Comparison of ENCODE assay signal across 15 cellular contexts in genomic region chr5:151628112-151628823, GRCh38. TPM values are rescaled to one million over a fixed set of nuclear protein-coding genes. Genes with fewer than 3 reads are reported as not detected.
DNase-seq lines count a peak whose midpoint lies in the region; ATAC-seq and TF ChIP-seq lines count a peak whose summit lies in the region.
"Had no signal": no experiment of that assay in that cellular context is flagged by ENCODE, and none has a peak within 500 bp of the region (broad histone marks: within the 10 kb centered on the region; RNA-seq: fewer than 3 reads in every experiment).

No MANE protein-coding gene starts in this region.

- peak in 6 of 8 donors; percentile 10 to 50 (median 30) for ATAC-seq in heart right ventricle
- ATAC-seq: activated T-cell treated with anti-CD3 and anti-CD28 coated beads, Interleukin-2, amount 50 U/mL, for 72 hours had no signal

- no peak for TF ChIP-seq CTCF in MCF 10A (IDR thresholded peaks at IDR 0.05; ENCODE audit: unreplicated experiment)
- no peak for TF ChIP-seq CTCF in heart right ventricle (IDR thresholded peaks at IDR 0.05)

- no peak overlapping the region for H3K4me3 ChIP-seq in heart right ventricle
- H3K4me3 ChIP-seq in skin epidermis = no peak overlapping the region

- POLR2A ChIA-PET in MCF 10A (lab: Yijun Ruan, JAX) = interaction anchor here (0.6 to 25.1 kb wide), 10 partner anchors 3 to 895 kb away, joined by 3 to 535 read pairs (median 5); no protein-coding TSS in a partner anchor

- intact Hi-C loops in MCF 10A (cut with micrococcal nuclease) (no loop called here), heart right ventricle (cut with DNase I) (no loop called here)

- H3K27ac Mint-ChIP-seq in MCF 10A (ENCODE audit: low read depth, unreplicated experiment) = peak overlapping the region; percentile 50
- no peak overlapping the region for H3K27ac Mint-ChIP-seq in activated naive CD4-positive, alpha-beta T cell treated with anti-CD3 and anti-CD28 coated beads, Interleukin-2, amount 10 ng/mL, durations not matched to agents 7 days and 5 days
- H3K27ac Mint-ChIP-seq: activated T-cell treated with anti-CD3 and anti-CD28 coated beads, Interleukin-2, amount 50 U/mL, for 72 hours had no signal

- peaks cover 53% of the 10 kb centered on the region for H3K4me1 Mint-ChIP-seq in MCF 10A (ENCODE audit: insufficient read depth, unreplicated experiment)
- H3K4me1 Mint-ChIP-seq in activated naive CD4-positive, alpha-beta T cell treated with anti-CD3 and anti-CD28 coated beads, Interleukin-2, amount 10 ng/mL, durations not matched to agents 7 days and 5 days = no peaks in the 10 kb centered on the region

- no TSS peak for BruUV-seq in MCF 10A (replicated peaks; lab: Mats Ljungman, UMichigan)

- no peak overlapping the region for H3K4me3 Mint-ChIP-seq in MCF 10A (ENCODE audit: unreplicated experiment)
- no peak overlapping the region for H3K4me3 Mint-ChIP-seq in activated naive CD4-positive, alpha-beta T cell treated with anti-CD3 and anti-CD28 coated beads, Interleukin-2, amount 10 ng/mL, durations not matched to agents 7 days and 5 days
- H3K4me3 Mint-ChIP-seq: activated T-cell treated with anti-CD3 and anti-CD28 coated beads, Interleukin-2, amount 50 U/mL, for 72 hours had no signal

- no peaks in the 10 kb centered on the region for H3K9me3 ChIP-seq in heart right ventricle

- H3K27me3 Mint-ChIP-seq in MCF 10A (ENCODE audit: insufficient read depth, unreplicated experiment) = no peaks in the 10 kb centered on the region
- H3K27me3 Mint-ChIP-seq in activated naive CD4-positive, alpha-beta T cell treated with anti-CD3 and anti-CD28 coated beads, Interleukin-2, amount 10 ng/mL, durations not matched to agents 7 days and 5 days = peaks cover 4% of the 10 kb centered on the region

- DNase-seq in GM03348 (ENCODE audit: low spot score) (peak; percentile 85), MCF 10A (ENCODE audit: unreplicated experiment) (peak; percentile 99), heart right ventricle (peak in 1 of 2 donors; percentile 26), NCI-H526 (lab: John Stamatoyannopoulos, UW) (no peak), SW 1271 (lab: John Stamatoyannopoulos, UW) (no peak)
- no peak for DNase-seq in stimulated activated CD4-positive, alpha-beta T cell treated with anti-CD3 and anti-CD28 coated beads, Interleukin-12 subunit alpha, Interleukin-12 subunit beta, amount 100 ng/mL, for 4 hours
- DNase-seq in activated naive CD4-positive, alpha-beta T cell treated with anti-CD3 and anti-CD28 coated beads, Interleukin-2, amount 10 ng/mL, durations not matched to agents 7 days and 5 days = no peak
- DNase-seq: activated T-cell treated with anti-CD3 and anti-CD28 coated beads, Interleukin-2, amount 50 U/mL, for 72 hours; amniotic stem cell; mesendoderm; NCI-H2107; NK-92 treated with Interleukin-12 subunit alpha and Interleukin-12 subunit beta, amount 100 ng/mL, for 24 hours; nucleus accumbens; SIG-M5 had no signal

- peaks cover 2 to 46% (median 14%) of the 10 kb centered on the region in 9 donors for H3K4me1 ChIP-seq in heart right ventricle

- H3K36me3 Mint-ChIP-seq in MCF 10A (ENCODE audit: insufficient read depth, unreplicated experiment) = no peaks in the 10 kb centered on the region
- H3K36me3 Mint-ChIP-seq in activated naive CD4-positive, alpha-beta T cell treated with anti-CD3 and anti-CD28 coated beads, Interleukin-2, amount 10 ng/mL, durations not matched to agents 7 days and 5 days = no peaks in the 10 kb centered on the region

- 55 to 60% methylated on average over 7 of the region's 7 CpGs for WGBS in heart right ventricle, 2 donors

- no peaks in the 10 kb centered on the region for H3K9me3 Mint-ChIP-seq in MCF 10A (ENCODE audit: unreplicated experiment)
- H3K9me3 Mint-ChIP-seq in activated naive CD4-positive, alpha-beta T cell treated with anti-CD3 and anti-CD28 coated beads, Interleukin-2, amount 10 ng/mL, durations not matched to agents 7 days and 5 days = no peaks in the 10 kb centered on the region
- H3K9me3 Mint-ChIP-seq: activated T-cell treated with anti-CD3 and anti-CD28 coated beads, Interleukin-2, amount 50 U/mL, for 72 hours had no signal

- H3K27me3 ChIP-seq in heart right ventricle = peaks cover 0 to 3% (median 0%) of the 10 kb centered on the region in 7 donors

- H3K27ac ChIP-seq in heart right ventricle (peak overlapping the region in 9 of 10 donors; percentile 12 to 68 (median 23)), skin epidermis (peak overlapping the region in 16 of 21 experiments; percentile 14 to 76 (median 44))

- CTCF ChIA-PET in MCF 10A (lab: Yijun Ruan, JAX) = interaction anchor here (0.5 to 4.2 kb wide), 13 partner anchors 9 to 547 kb away, joined by 3 to 25 read pairs (median 4); partner anchors contain the start of gene TNIP1
- CTCF ChIA-PET in activated naive CD4-positive, alpha-beta T cell treated with anti-CD3 and anti-CD28 coated beads, Interleukin-2, amount 10 ng/mL, durations not matched to agents 7 days and 5 days (lab: Charles Lee) = interaction anchor here (1.6 kb wide), 1 partner anchor 24 kb away, joined by 4 read pairs; no protein-coding TSS in a partner anchor

- no peaks in the 10 kb centered on the region for H3K36me3 ChIP-seq in heart right ventricle

RNA-seq across cellular contexts. Expression of gene FAT2, which starts 37.1 kb away (rescaled TPM):
- total RNA-seq in MCF 10A (2022) = 5.9 and 9.9 TPM in 2 replicates
- total RNA-seq in heart right ventricle = under 1 TPM in 7 of 10 donors, not detected in 3; 0.02 to 0.13 (median 0.02) TPM
- under 1 TPM in 1 of 2 donors, not detected in 1; 0.01 TPM for polyA plus RNA-seq in heart right ventricle
- total RNA-seq: activated T-cell treated with anti-CD3 and anti-CD28 coated beads, Interleukin-2, amount 50 U/mL, for 72 hours had no signal

RNA-seq across cellular contexts. Expression of gene SPARC, which starts 58.4 kb away (rescaled TPM):
- total RNA-seq in MCF 10A (2022) (17.4 and 32.6 TPM in 2 replicates), heart right ventricle (1,000 to 10,000 TPM in 1 of 10 donors, 100 to 1,000 TPM in 9; 261 to 1,135 (median 456) TPM)
- polyA plus RNA-seq in heart right ventricle = 100 to 1,000 TPM; 144 to 924 TPM
- total RNA-seq: activated T-cell treated with anti-CD3 and anti-CD28 coated beads, Interleukin-2, amount 50 U/mL, for 72 hours had no signal

Comparison
In these comparisons a context has a peak if more than half of its experiments do, and no peak if none do; other contexts are left out.
1. DNase-seq: peak in GM03348 (single experiment) and MCF 10A (single experiment); none in stimulated activated CD4-positive, alpha-beta T cell treated with anti-CD3 and anti-CD28 coated beads, Interleukin-12 subunit alpha, Interleukin-12 subunit beta, amount 100 ng/mL, for 4 hours (single experiment), activated naive CD4-positive, alpha-beta T cell treated with anti-CD3 and anti-CD28 coated beads, Interleukin-2, amount 10 ng/mL, durations not matched to agents 7 days and 5 days (single experiment), NCI-H526 (0 of 2) and SW 1271 (0 of 2).